Comparison of ENCODE assay signal across 9 cellular contexts in genomic region chr17:44558349-44559287, GRCh38. TPM values are rescaled to one million over a fixed set of nuclear protein-coding genes. Genes with fewer than 3 reads are reported as not detected.
DNase-seq lines count a peak whose midpoint lies in the region; ATAC-seq and TF ChIP-seq lines count a peak whose summit lies in the region.
"Had no signal": no experiment of that assay in that cellular context is flagged by ENCODE, and none has a peak within 500 bp of the region (broad histone marks: within the 10 kb centered on the region; RNA-seq: fewer than 3 reads in every experiment).

No MANE protein-coding gene starts in this region.

- no peak for TF ChIP-seq CTCF in WI38 (IDR thresholded peaks at IDR 0.05; ENCODE audit: low read depth, low read length)
- no peak for TF ChIP-seq CTCF in glutamatergic neuron (IDR thresholded peaks at IDR 0.05; ENCODE audit: partially characterized antibody, unreplicated experiment)

- DNase-seq in EH (ENCODE audit: low read depth) (peak; percentile 67), glutamatergic neuron (no peak), skeletal muscle cell (ENCODE audit: low read depth) (no peak), OCI-M2 (lab: John Stamatoyannopoulos, UW; ENCODE audit: unreplicated experiment) (no peak), midbrain (lab: John Stamatoyannopoulos, UW) (no peak)
- DNase-seq: KBM-7 had no signal

- no peak for ATAC-seq in GM18868 (IDR thresholded peaks at IDR 0.05; ENCODE audit: unreplicated experiment)
- no peak for ATAC-seq in HG03432 (IDR thresholded peaks at IDR 0.05; ENCODE audit: unreplicated experiment)

- H3K4me3 Mint-ChIP-seq in glutamatergic neuron (ENCODE audit: unreplicated experiment) = peak overlapping the region; percentile 87

- no peak overlapping the region for H3K27ac Mint-ChIP-seq in glutamatergic neuron (ENCODE audit: unreplicated experiment)

- H3K27me3 Mint-ChIP-seq in glutamatergic neuron (ENCODE audit: unreplicated experiment) = peaks cover 29% of the 10 kb centered on the region

- H3K4me3 ChIP-seq in WI38 (ENCODE audit: low read depth, low read length) (peak overlapping the region; percentile 77), skeletal muscle cell (ENCODE audit: low read depth, low read length) (peak overlapping the region; percentile 68)

- peaks cover 16% of the 10 kb centered on the region for H3K9me3 Mint-ChIP-seq in glutamatergic neuron (ENCODE audit: unreplicated experiment)

- peaks cover 10% of the 10 kb centered on the region for H3K4me1 Mint-ChIP-seq in glutamatergic neuron (ENCODE audit: low read depth, unreplicated experiment)

- H3K36me3 Mint-ChIP-seq in glutamatergic neuron (ENCODE audit: unreplicated experiment) = no peaks in the 10 kb centered on the region

RNA-seq across cellular contexts. Expression of gene FZD2, which starts 1.3 kb away (rescaled TPM):
- total RNA-seq in glutamatergic neuron (ENCODE audit: unreplicated experiment) = 1.3 TPM

RNA-seq across cellular contexts. Expression of gene GPATCH8, which starts 55.4 kb away (rescaled TPM):
- total RNA-seq in glutamatergic neuron (ENCODE audit: unreplicated experiment) = 62.6 TPM
